ENCODE assay signal across 8 cellular contexts in genomic region chr7:39833180-39833788, GRCh38.
DNase-seq lines count a peak whose midpoint lies in the region; ATAC-seq and TF ChIP-seq lines count a peak whose summit lies in the region.
"Not testable (repeated sequence)": the region's sequence is repeated elsewhere in the genome, so short reads cannot be mapped to it uniquely, and the experiment has no call there.

No MANE protein-coding gene starts in this region.

- not testable (repeated sequence) for BruUV-seq in Panc1 (replicated peaks; lab: Mats Ljungman, UMichigan)

- DNase-seq in GM06990 (ENCODE audit: extremely low read depth, insufficient read length) (peak; percentile 14), activated T-cell treated with anti-CD3 and anti-CD28 coated beads for 24 hours (ENCODE audit: low read depth) (peak; percentile 22), iris pigment epithelial cell (ENCODE audit: low read depth) (peak; percentile 22), retina (peak; percentile 82)
- DNase-seq in Panc1 (ENCODE audit: low read depth, low spot score), result not testable (repeated sequence)

- intact Hi-C loops in Panc1 (cut with micrococcal nuclease; ENCODE audit: unreplicated experiment), result not testable (repeated sequence)

- not testable (repeated sequence) for TF ChIP-seq EP300 in Ishikawa (IDR thresholded peaks at IDR 0.05; ENCODE audit: borderline replicate concordance)

- POLR2A ChIA-PET in Panc1 (lab: Charles Lee), result not testable (repeated sequence)

- peak; percentile 97 for ATAC-seq in Panc1

- not testable (repeated sequence) for TF ChIP-seq RAD21 in Ishikawa (IDR thresholded peaks at IDR 0.05; ENCODE audit: low read depth)

- not testable (repeated sequence) for H3K36me3 ChIP-seq in GM06990 (ENCODE audit: control insufficient read depth, insufficient read depth, low read length); Panc1 (ENCODE audit: control insufficient read depth, insufficient read depth, low read length); ectodermal cell (ENCODE audit: control insufficient read depth, insufficient read depth, low read length); urinary bladder (ENCODE audit: insufficient read depth)

- H3K4me1 ChIP-seq in Panc1 (ENCODE audit: control insufficient read depth, insufficient read depth, low read length); ectodermal cell (ENCODE audit: control insufficient read depth, insufficient read depth, low read length); urinary bladder (ENCODE audit: insufficient read depth): not testable (repeated sequence)

- H3K4me3 ChIP-seq in GM06990 (replicated peaks; ENCODE audit: low read depth, low read length), result peak overlapping the region; percentile 18
- H3K4me3 ChIP-seq in Panc1 (ENCODE audit: low read depth in 2 of 2, low read length in 2 of 2), result peak overlapping the region; percentile 39 to 46
- peak overlapping the region; percentile 33 for H3K4me3 ChIP-seq in ectodermal cell (ENCODE audit: insufficient read depth, low read depth, low read length)
- H3K4me3 ChIP-seq in urinary bladder (ENCODE audit: low read depth, low read length), result peak overlapping the region; percentile 52

- H3K27ac ChIP-seq in Panc1 (ENCODE audit: low read length); ectodermal cell (ENCODE audit: insufficient read depth, low read depth, low read length, poor library complexity, severe bottlenecking); urinary bladder (ENCODE audit: low read depth): not testable (repeated sequence)

- H3K9me3 ChIP-seq in Panc1 (ENCODE audit: control insufficient read depth, insufficient read depth, low read depth, low read length); ectodermal cell (ENCODE audit: control insufficient read depth, low read length): not testable (repeated sequence)

- CTCF ChIA-PET in Panc1 (lab: Charles Lee), result not testable (repeated sequence)

- WGBS in ectodermal cell, 2 experiments, result 0 to 1% methylated on average over 71 of the region's 71 CpGs
- under 1% methylated on average over 71 of the region's 71 CpGs for WGBS in urinary bladder

- not testable (repeated sequence) for H3K27me3 ChIP-seq in GM06990 (replicated peaks; ENCODE audit: control insufficient read depth, insufficient read depth, low read length)
- H3K27me3 ChIP-seq in Panc1 (ENCODE audit: control insufficient read depth, insufficient read depth, low read length) (peaks cover 36% of the 10 kb centered on the region), ectodermal cell (ENCODE audit: control insufficient read depth, insufficient read depth, low read length, poor library complexity, severe bottlenecking) (peaks cover 37% of the 10 kb centered on the region)

- not testable (repeated sequence) for TF ChIP-seq CTCF in GM06990 (IDR thresholded peaks at IDR 0.05; ENCODE audit: insufficient read depth, low read length, poor library complexity, severe bottlenecking)
- peak; percentile 21; the same call in 1 of the 2 replicates for TF ChIP-seq CTCF in Panc1 (IDR thresholded peaks at IDR 0.05)

- in situ Hi-C loops in Panc1 (cut with HindIII; ENCODE audit: low pct_unique_long_range_greater_than_20kb, low sequenced_read_pairs), result not testable (repeated sequence)

TF ChIP-seq in Ishikawa, 13 proteins besides CTCF, POLR2A, EP300 and RAD21:
- peak; percentile 29; the same call in 1 of the 2 replicates for TF ChIP-seq MAX (IDR thresholded peaks at IDR 0.05)
